In the genomic region with DNA sequence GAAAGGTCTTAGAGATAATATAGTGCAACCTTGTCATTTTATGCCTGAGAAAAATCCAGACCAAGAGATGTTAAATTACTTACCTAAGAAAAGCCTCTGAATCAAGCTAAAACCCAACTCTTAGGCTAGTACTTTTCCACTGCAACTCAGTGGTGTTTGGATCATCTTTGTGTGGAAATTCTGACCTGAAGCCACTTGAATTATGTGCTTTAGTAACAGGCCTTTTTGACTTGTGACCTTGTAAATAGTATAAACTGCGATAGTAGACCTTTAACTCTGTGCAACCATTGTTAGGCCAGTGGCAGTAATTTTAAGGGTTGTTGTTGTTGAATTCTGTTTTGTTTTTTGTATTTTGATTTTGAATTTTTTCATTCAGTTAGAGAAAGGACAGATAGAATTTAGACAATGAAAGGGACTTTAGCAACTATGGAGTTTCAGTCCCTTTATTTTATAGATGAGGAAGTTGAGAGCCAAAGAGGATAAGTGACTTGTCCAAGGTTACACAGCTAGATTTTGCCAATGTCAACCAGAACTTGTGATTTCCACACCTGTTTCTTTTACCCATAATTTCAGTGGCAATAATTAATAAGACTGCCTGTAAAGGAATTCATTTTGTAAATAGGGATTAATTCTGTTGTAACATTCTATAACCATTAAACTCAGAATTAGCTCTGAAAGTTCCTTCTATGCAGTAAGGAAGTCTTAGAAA, we compare ENCODE assay signal across 8 cellular contexts. TPM values are rescaled to one million over a fixed set of nuclear protein-coding genes. Genes with fewer than 3 reads are reported as not detected.
DNase-seq lines count a peak whose midpoint lies in the region; ATAC-seq, FAIRE-seq and TF ChIP-seq lines count a peak whose summit lies in the region.
"Not testable (repeated sequence)": the region's sequence is repeated elsewhere in the genome, so short reads cannot be mapped to it uniquely, and the experiment has no call there.

No MANE protein-coding gene starts in this region.

- not testable (repeated sequence) for H3K9me3 Mint-ChIP-seq in stimulated activated effector memory CD8-positive, alpha-beta T cell treated with anti-CD3 and anti-CD28 coated beads, Interleukin-12 subunit alpha, Interleukin-12 subunit beta, amount 100 ng/mL, for 72 hours

- not testable (repeated sequence) for H2BK15ac ChIP-seq in mesenchymal stem cell (ENCODE audit: low read depth, poor library complexity, severe bottlenecking)

- 100% methylated on average over 1 of the region's 1 CpG for WGBS in GM12878 (ENCODE audit: insufficient coverage, insufficient replicate concordance, low lambda C conversion rate, missing lambda C conversion rate)
- WGBS in HepG2 (ENCODE audit: low lambda C conversion rate): 0% methylated on average over 1 of the region's 1 CpG
- WGBS in mesenchymal stem cell: 54% methylated on average over 1 of the region's 1 CpG

- BruUV-seq in GM12878 (replicated peaks; lab: Mats Ljungman, UMichigan) (TSS peak; percentile 15), HepG2 (replicated peaks; lab: Mats Ljungman, UMichigan) (TSS peak; percentile 39)

- H2AK5ac ChIP-seq in mesenchymal stem cell (ENCODE audit: low read length, severe bottlenecking): not testable (repeated sequence)

- H3K36me3 ChIP-seq in GM12878 (ENCODE audit: control insufficient read depth in 2 of 2, insufficient read depth in 2 of 2, low read length in 1 of 2) (peaks cover 7 to 15% of the 10 kb centered on the region in 2 experiments), HepG2 (replicated peaks in 1 of 2; ENCODE audit: control insufficient read depth in 1 of 2, insufficient read depth in 2 of 2, low read length in 2 of 2) (peaks cover 7 to 24% of the 10 kb centered on the region in 2 experiments), mesenchymal stem cell (ENCODE audit: control insufficient read depth in 1 of 2, insufficient read depth in 2 of 2, low read depth in 1 of 2, low read length in 2 of 2) (peaks cover 10 to 96% of the 10 kb centered on the region in 2 experiments)

- not testable (repeated sequence) for H3K18ac ChIP-seq in mesenchymal stem cell (ENCODE audit: low read depth in 1 of 2, low read length in 2 of 2)

- H3K14ac ChIP-seq in mesenchymal stem cell (ENCODE audit: low read length in 2 of 2): not testable (repeated sequence)

- not testable (repeated sequence) for H3K4ac ChIP-seq in mesenchymal stem cell (ENCODE audit: low read depth in 1 of 2, low read length in 2 of 2)

- TF ChIP-seq POLR2A in GM12878 (IDR thresholded peaks at IDR 0.05; ENCODE audit: low read depth, low read length); HepG2 (IDR thresholded peaks at IDR 0.05; ENCODE audit: insufficient read depth in 1 of 2, low read depth in 2 of 2, low read length in 2 of 2): not testable (repeated sequence)

- peaks cover 13% of the 10 kb centered on the region for H3K79me1 ChIP-seq in mesenchymal stem cell (replicated peaks; ENCODE audit: low read length, poor library complexity, severe bottlenecking)

- CTCF ChIA-PET in GM12878 (lab: Yijun Ruan, JAX); HepG2 (lab: Yijun Ruan, JAX; ENCODE audit: low intra/inter-chr PET ratio, low total read pairs): not testable (repeated sequence)

- not testable (repeated sequence) for H3K4me1 ChIP-seq in GM12878 (ENCODE audit: control insufficient read depth, insufficient read depth, low read length); mesenchymal stem cell (ENCODE audit: control insufficient read depth, insufficient read depth, low read depth, low read length)
- peaks cover 62% of the 10 kb centered on the region for H3K4me1 ChIP-seq in HepG2 (ENCODE audit: insufficient read depth, low read length)

- ATAC-seq in GM12878; stimulated activated effector memory CD8-positive, alpha-beta T cell treated with anti-CD3 and anti-CD28 coated beads, Interleukin-12 subunit alpha, Interleukin-12 subunit beta, amount 100 ng/mL, for 72 hours: not testable (repeated sequence)
- ATAC-seq in HepG2: peak; percentile 46

- POLR2A ChIA-PET in GM12878 (lab: Charles Lee): not testable (repeated sequence)
- POLR2A ChIA-PET in HepG2 (lab: Yijun Ruan, JAX): interaction anchor here (1.2 to 1.5 kb wide), 2 partner anchors 44 to 61 kb away, joined by 4 to 7 read pairs; a partner anchor contains a TSS

- TF ChIP-seq CTCF in GM12878 (IDR thresholded peaks at IDR 0.05 in 2 of 3, conservative IDR thresholded peaks at IDR 0.05 in 1 of 3; ENCODE audit: control insufficient read depth in 2 of 3, extremely low read depth in 1 of 3, insufficient read depth in 1 of 3, low read depth in 3 of 3, low read length in 3 of 3); HepG2 (CRISPR knock-in tag; IDR thresholded peaks at IDR 0.05): not testable (repeated sequence)

- DNase-seq in RCC 7860 (ENCODE audit: low spot score); GM12878 (ENCODE audit: low read depth, low spot score); stimulated activated effector memory CD8-positive, alpha-beta T cell treated with anti-CD3 and anti-CD28 coated beads, Interleukin-12 subunit alpha, Interleukin-12 subunit beta, amount 100 ng/mL, for 72 hours (ENCODE audit: low spot score in 2 of 2): not testable (repeated sequence)
- peak; percentile 80 for DNase-seq in HepG2 (ENCODE audit: low spot score)
- peak; percentile 50 for DNase-seq in mesenchymal stem cell

- not testable (repeated sequence) for H4K91ac ChIP-seq in mesenchymal stem cell (ENCODE audit: low read length)

- intact Hi-C loops in GM12878 (cut with micrococcal nuclease; ENCODE audit: unreplicated experiment); HepG2 (cut with micrococcal nuclease; ENCODE audit: unreplicated experiment): not testable (repeated sequence)

- not testable (repeated sequence) for H3K4me3 Mint-ChIP-seq in stimulated activated effector memory CD8-positive, alpha-beta T cell treated with anti-CD3 and anti-CD28 coated beads, Interleukin-12 subunit alpha, Interleukin-12 subunit beta, amount 100 ng/mL, for 72 hours

- not testable (repeated sequence) for H2BK5ac ChIP-seq in mesenchymal stem cell (ENCODE audit: low read depth, low read length, poor library complexity, severe bottlenecking)

- RAD21 ChIA-PET in GM12878 (lab: Charles Lee; ENCODE audit: unreplicated experiment): interaction anchor here (1.2 kb wide), 1 partner anchor 111 kb away, joined by 3 read pairs; no protein-coding TSS in a partner anchor

- not testable (repeated sequence) for H4K20me1 ChIP-seq in GM12878 (ENCODE audit: control insufficient read depth, insufficient read depth); HepG2 (ENCODE audit: insufficient read depth, low read length)

- not testable (repeated sequence) for H2BK120ac ChIP-seq in mesenchymal stem cell (ENCODE audit: low read depth, low read length)

- in situ Hi-C loops in GM12878 (cut with MboI); HepG2 (cut with HindIII; ENCODE audit: extremely low pct_ligation_motif_present, low pct_unique_long_range_greater_than_20kb): not testable (repeated sequence)

- peaks cover 97% of the 10 kb centered on the region for H3K36me3 Mint-ChIP-seq in stimulated activated effector memory CD8-positive, alpha-beta T cell treated with anti-CD3 and anti-CD28 coated beads, Interleukin-12 subunit alpha, Interleukin-12 subunit beta, amount 100 ng/mL, for 72 hours

- H3K4me2 ChIP-seq in GM12878 (ENCODE audit: control insufficient read depth, insufficient read depth); mesenchymal stem cell (ENCODE audit: low read length, poor library complexity, severe bottlenecking): not testable (repeated sequence)
- H3K4me2 ChIP-seq in HepG2 (ENCODE audit: low read depth, low read length): peak overlapping the region; percentile 57

- not testable (repeated sequence) for H3K27me3 ChIP-seq in GM12878 (replicated peaks in 1 of 2; ENCODE audit: control insufficient read depth in 2 of 2, insufficient read depth in 2 of 2, low read length in 1 of 2); HepG2 (ENCODE audit: control insufficient read depth in 1 of 2, insufficient read depth in 2 of 2, low read length in 2 of 2); mesenchymal stem cell (ENCODE audit: control insufficient read depth in 1 of 2, insufficient read depth in 1 of 2, low read length in 2 of 2)

- TF ChIP-seq EP300 in GM12878 (IDR thresholded peaks at IDR 0.05; ENCODE audit: borderline replicate concordance in 1 of 2, control insufficient read depth in 1 of 2, low read depth in 2 of 2, low read length in 2 of 2); HepG2 (CRISPR knock-in tag; IDR thresholded peaks at IDR 0.05; ENCODE audit: borderline replicate concordance): not testable (repeated sequence)
- peak in 1 of 2 experiments; percentile 51; a peak in 1 of 4 replicates for TF ChIP-seq EP300 in HepG2 (IDR thresholded peaks at IDR 0.05; ENCODE audit: low read depth in 2 of 2, low read length in 2 of 2)

- H4K8ac ChIP-seq in mesenchymal stem cell (ENCODE audit: low read length): not testable (repeated sequence)

- H3K9me3 ChIP-seq in GM12878 (replicated peaks; ENCODE audit: control insufficient read depth, insufficient read depth, low read length); HepG2 (ENCODE audit: low read length); mesenchymal stem cell (ENCODE audit: control insufficient read depth, low read length): not testable (repeated sequence)

- not testable (repeated sequence) for H3K79me2 ChIP-seq in GM12878 (ENCODE audit: control insufficient read depth, insufficient read depth, low read length)
- peaks cover 22% of the 10 kb centered on the region for H3K79me2 ChIP-seq in HepG2 (ENCODE audit: insufficient read depth, low read length)

- peak; percentile 79 for FAIRE-seq in G401.6 (lab: Jason Lieb, UNC)
- peak; percentile 15 for FAIRE-seq in RCC 7860 (lab: Jason Lieb, UNC)
- peak; percentile 35 for FAIRE-seq in GM12878 (lab: Jason Lieb, UNC)
- peak; percentile 21 for FAIRE-seq in colon (lab: Jason Lieb, UNC)
- peak; percentile 21 for FAIRE-seq in islet of Langerhans (lab: Jason Lieb, UNC)
- peak; percentile 86 for FAIRE-seq in HepG2 (lab: Jason Lieb, UNC)

- H2BK12ac ChIP-seq in mesenchymal stem cell (ENCODE audit: low read length in 2 of 2): not testable (repeated sequence)

- SMC1A ChIA-PET in GM12878 (lab: Charles Lee; ENCODE audit: uncharacterized antibody, unreplicated experiment): not testable (repeated sequence)

- not testable (repeated sequence) for TF ChIP-seq RAD21 in GM12878 (IDR thresholded peaks at IDR 0.05; ENCODE audit: insufficient read depth, low read depth, low read length); HepG2 (CRISPR knock-in tag; IDR thresholded peaks at IDR 0.05)

- peak overlapping the region; percentile 63 for H3K27ac Mint-ChIP-seq in stimulated activated effector memory CD8-positive, alpha-beta T cell treated with anti-CD3 and anti-CD28 coated beads, Interleukin-12 subunit alpha, Interleukin-12 subunit beta, amount 100 ng/mL, for 72 hours

- H3K9ac ChIP-seq in GM12878 (ENCODE audit: control insufficient read depth, insufficient read depth, low read length); mesenchymal stem cell (ENCODE audit: low read length): not testable (repeated sequence)
- H3K9ac ChIP-seq in HepG2 (ENCODE audit: insufficient read depth, low read depth, low read length): peak overlapping the region; percentile 65

- H3K4me1 Mint-ChIP-seq in stimulated activated effector memory CD8-positive, alpha-beta T cell treated with anti-CD3 and anti-CD28 coated beads, Interleukin-12 subunit alpha, Interleukin-12 subunit beta, amount 100 ng/mL, for 72 hours: peaks cover 11% of the 10 kb centered on the region

- H2AFZ ChIP-seq in GM12878 (ENCODE audit: control insufficient read depth, low read depth, low read length); HepG2 (ENCODE audit: low read length); mesenchymal stem cell (ENCODE audit: low read depth, low read length): not testable (repeated sequence)

- not testable (repeated sequence) for H3K27ac ChIP-seq in GM12878 (ENCODE audit: control insufficient read depth, insufficient read depth); mesenchymal stem cell (ENCODE audit: low read length, poor library complexity, severe bottlenecking)
- H3K27ac ChIP-seq in HepG2 (ENCODE audit: extremely low read length, insufficient read depth, low read length): peak overlapping the region; percentile 91

- H3K23ac ChIP-seq in mesenchymal stem cell (ENCODE audit: low read length in 2 of 2): not testable (repeated sequence)

- H3K4me3 ChIP-seq in GM12878; HepG2 (replicated peaks in 1 of 3; ENCODE audit: insufficient read depth in 1 of 3, low read depth in 2 of 3, low read length in 3 of 3); mesenchymal stem cell (ENCODE audit: insufficient read depth in 1 of 2, low read depth in 1 of 2, low read length in 2 of 2): not testable (repeated sequence)

RNA-seq across cellular contexts. Expression of a gene that starts 43.5 kb away (rescaled TPM):
- 30.4 and 38.8 TPM in 2 replicates for total RNA-seq in GM12878 (2013; cell fraction: nucleolus; rRNA removed)
- 21.0 and 26.4 TPM in 2 replicates for total RNA-seq in GM12878 (2014; rRNA removed)
- total RNA-seq in GM12878 (2014; rRNA removed; fragmentation: Illumina TruSeq; extraction: Trizol): 24.8 and 27.5 TPM in 2 replicates
- total RNA-seq in GM12878 (2021): 26.2 and 27.5 TPM in 2 replicates
- polyA plus RNA-seq in GM12878 (2011; ENCODE audit: low read depth): 14.7 TPM
- 33.0 and 36.4 TPM in 2 replicates for polyA plus RNA-seq in GM12878 (2011; rRNA removed)
- polyA plus RNA-seq in GM12878 (2011; cell fraction: cytosol; rRNA removed): 28.5 and 31.7 TPM in 2 replicates
- 20.5 and 20.6 TPM in 2 replicates for polyA plus RNA-seq in GM12878 (2011; cell fraction: nucleus; rRNA removed)
- 17.2 and 23.6 TPM in 2 replicates for polyA plus RNA-seq in GM12878 (2012)
- 36.4 and 45.7 TPM in 2 replicates for polyA plus RNA-seq in GM12878 (2014; fragmentation: Illumina TruSeq; extraction: Trizol)
- 10 to 100 TPM; 10.2 to 11.8 TPM for polyA plus RNA-seq in GM12878 (2014; fragmentation: Nextera tagmentation; extraction: Ambion mirVana)
- polyA plus RNA-seq in GM12878 (2014; rRNA removed): 18.2 and 21.4 TPM in 2 replicates
- polyA plus RNA-seq in GM12878 (2016; fragmentation: Nextera tagmentation; extraction: Ambion mirVana): 10 to 100 TPM; 24.7 to 31.2 TPM
- polyA minus RNA-seq in GM12878 (2011; rRNA and poly(A)+ RNA removed): 46.2 and 47.7 TPM in 2 replicates
- 13.4 and 14.0 TPM in 2 replicates for polyA minus RNA-seq in GM12878 (2011; cell fraction: cytosol; rRNA and poly(A)+ RNA removed)
- polyA minus RNA-seq in GM12878 (2011; cell fraction: nucleus; rRNA and poly(A)+ RNA removed): 6.5 and 12.0 TPM in 2 replicates
- 22.7 and 27.5 TPM in 2 replicates for total RNA-seq in HepG2 (2016; rRNA removed; fragmentation: Illumina TruSeq; extraction: Trizol)
- total RNA-seq in HepG2 (2016; cell fraction: cytosol; rRNA removed; fragmentation: Illumina TruSeq; extraction: Trizol; ENCODE audit: low read depth): 19.8 and 21.2 TPM in 2 replicates
- total RNA-seq in HepG2 (2016; cell fraction: insoluble cytoplasmic fraction; rRNA removed; fragmentation: Illumina TruSeq; extraction: Trizol): 21.5 and 25.3 TPM in 2 replicates
- total RNA-seq in HepG2 (2016; cell fraction: membrane; rRNA removed; fragmentation: Illumina TruSeq; extraction: Trizol): 14.1 and 14.9 TPM in 2 replicates
- 16.2 and 18.3 TPM in 2 replicates for total RNA-seq in HepG2 (2016; cell fraction: nucleus; rRNA removed; fragmentation: Illumina TruSeq; extraction: Trizol)
- 30.3 and 35.3 TPM in 2 replicates for polyA plus RNA-seq in HepG2 (2011; rRNA removed)
- polyA plus RNA-seq in HepG2 (2011; cell fraction: cytosol; rRNA removed): 18.9 and 20.5 TPM in 2 replicates
- 24.9 and 25.4 TPM in 2 replicates for polyA plus RNA-seq in HepG2 (2011; cell fraction: nucleus; rRNA removed)
- 19.6 and 25.6 TPM in 2 replicates for polyA plus RNA-seq in HepG2 (2012)
- polyA plus RNA-seq in HepG2 (2016; cell fraction: cytosol; fragmentation: Illumina TruSeq; extraction: Trizol; ENCODE audit: low read depth): 1.3 and 2.0 TPM in 2 replicates
- polyA plus RNA-seq in HepG2 (2016; cell fraction: insoluble cytoplasmic fraction; fragmentation: Illumina TruSeq; extraction: Trizol; ENCODE audit: low read depth): 22.9 and 25.3 TPM in 2 replicates
- 3.9 and 4.5 TPM in 2 replicates for polyA plus RNA-seq in HepG2 (2016; cell fraction: membrane; fragmentation: Illumina TruSeq; extraction: Trizol; ENCODE audit: low read depth)
- 26.8 and 27.2 TPM in 2 replicates for polyA plus RNA-seq in HepG2 (2016; cell fraction: nucleus; fragmentation: Illumina TruSeq; extraction: Trizol; ENCODE audit: insufficient read depth, low read depth)
- 43.3 and 66.9 TPM in 2 replicates for polyA minus RNA-seq in HepG2 (2011; rRNA and poly(A)+ RNA removed; ENCODE audit: low replicate concordance)
- polyA minus RNA-seq in HepG2 (2011; cell fraction: cytosol; rRNA and poly(A)+ RNA removed): 15.5 and 21.7 TPM in 2 replicates
- 19.7 and 26.4 TPM in 2 replicates for polyA minus RNA-seq in HepG2 (2011; cell fraction: nucleus; rRNA and poly(A)+ RNA removed)
- polyA plus RNA-seq in mesenchymal stem cell (2013, experiment 1 of 2): 15.6 TPM
- polyA plus RNA-seq in mesenchymal stem cell (2013, experiment 2 of 2): 16.4 TPM
